In the genomic region with DNA sequence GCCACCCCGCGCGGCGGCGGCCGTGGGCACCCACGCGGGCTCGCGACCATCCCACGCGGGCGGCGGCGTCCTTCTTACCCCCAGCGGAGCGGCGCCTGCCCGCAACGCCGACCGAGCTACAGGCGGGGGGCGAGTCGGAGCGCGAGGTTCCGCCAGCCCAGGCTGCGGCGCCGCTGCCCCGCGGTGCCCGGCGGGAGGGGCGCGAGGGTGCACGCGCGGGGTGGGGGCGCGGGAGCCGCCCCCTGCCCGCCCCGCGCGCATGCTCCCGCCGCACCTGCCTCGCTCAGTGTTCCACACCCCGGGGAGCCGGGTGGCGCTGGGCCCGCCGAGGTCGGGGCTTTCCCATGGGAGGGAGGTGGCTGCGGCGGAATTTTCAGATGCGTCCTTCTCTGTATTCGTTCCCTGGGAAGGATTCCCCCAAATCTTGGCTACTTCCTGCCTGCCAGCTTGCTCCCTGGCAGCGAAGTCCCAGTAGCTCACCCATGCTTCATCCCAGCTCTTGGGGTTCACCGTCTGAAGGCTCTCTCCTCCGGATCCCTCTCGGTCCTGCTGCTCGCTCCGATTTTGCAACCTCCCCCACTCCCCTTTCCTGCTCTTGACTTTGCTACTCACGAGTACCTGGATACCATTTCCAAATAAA, we compare ENCODE assay signal across 8 cellular contexts. TPM values are rescaled to one million over a fixed set of nuclear protein-coding genes. Genes with fewer than 3 reads are reported as not detected.
DNase-seq lines count a peak whose midpoint lies in the region; ATAC-seq and TF ChIP-seq lines count a peak whose summit lies in the region.

A gene (minus strand): TSS at position 189 of the 640 bp plus-strand sequence. CDS start 103,286 bp downstream, outside the sequence.

- peaks cover 5% of the 10 kb centered on the region for H3K36me3 Mint-ChIP-seq in activated CD4-positive, alpha-beta T cell treated with anti-CD3 and anti-CD28 coated beads for 36 hours (ENCODE audit: low read depth)
- peaks cover 11% of the 10 kb centered on the region for H3K36me3 Mint-ChIP-seq in dendritic cell treated with granulocyte-macrophage colony-stimulating factor and Interleukin-4, amounts not matched to agents 40 ng/mL and 50 ng/mL, for 4 days (ENCODE audit: low read depth)

- H3K9ac ChIP-seq in MM.1S (ENCODE audit: low read length): peak within 1 kb of the TSS; percentile 85

- POLR2A ChIA-PET in activated CD4-positive, alpha-beta T cell treated with anti-CD3 and anti-CD28 coated beads for 36 hours (lab: Charles Lee): no interaction called here

- peaks cover 42% of the 10 kb centered on the region for H3K79me2 ChIP-seq in MM.1S (ENCODE audit: low read length)

- peak within 1 kb of the TSS; percentile 57; the same call in 1 of the 2 replicates for H3K27ac ChIP-seq in MM.1S (ENCODE audit: low read length)
- peak within 1 kb of the TSS in 1 of 2 donors; percentile 11 for H3K27ac ChIP-seq in thoracic aorta

- no peaks in the 10 kb centered on the region; the same call in 1 of the 2 replicates for H3F3A ChIP-seq in MM.1S (ENCODE audit: insufficient read depth, low read length)

- peak; percentile 26 for DNase-seq in activated CD4-positive, alpha-beta T cell treated with anti-CD3 and anti-CD28 coated beads for 36 hours
- DNase-seq in activated CD4-positive, alpha-beta T cell treated with anti-CD3 and anti-CD28 coated beads, Interleukin-2, amount 50 U/mL, for 4 hours: no peak
- peak; percentile 70 for DNase-seq in MM.1S
- DNase-seq in medulla oblongata (ENCODE audit: extremely low spot score): peak; percentile 19
- DNase-seq in thoracic aorta (ENCODE audit: low spot score): no peak
- DNase-seq in NCI-H2107 (lab: John Stamatoyannopoulos, UW): no peak

- peaks cover 8% of the 10 kb centered on the region for H3K4me1 Mint-ChIP-seq in activated CD4-positive, alpha-beta T cell treated with anti-CD3 and anti-CD28 coated beads for 36 hours
- H3K4me1 Mint-ChIP-seq in dendritic cell treated with granulocyte-macrophage colony-stimulating factor and Interleukin-4, amounts not matched to agents 40 ng/mL and 50 ng/mL, for 4 days (ENCODE audit: low read depth): peaks cover 27% of the 10 kb centered on the region

- H2AFZ ChIP-seq in MM.1S (ENCODE audit: low read length): peak within 1 kb of the TSS; percentile 88

- intact Hi-C loops in activated CD4-positive, alpha-beta T cell treated with anti-CD3 and anti-CD28 coated beads for 36 hours (cut with DNase I, micrococcal nuclease): loop anchor here in 1 of 2 experiments (10.0 kb wide), 1 partner anchor 520 kb away; a partner anchor contains a TSS
- intact Hi-C loops in dendritic cell treated with granulocyte-macrophage colony-stimulating factor and Interleukin-4, amounts not matched to agents 40 ng/mL and 50 ng/mL, for 4 days (cut with micrococcal nuclease): loop anchor here (5.0 kb wide), 1 partner anchor 98 kb away; no protein-coding TSS in a partner anchor

- peak within 1 kb of the TSS; percentile 88 for H3K4me3 ChIP-seq in MM.1S (ENCODE audit: low read length)
- H3K4me3 ChIP-seq in thoracic aorta: peak within 1 kb of the TSS; percentile 75

- H3K9me3 ChIP-seq in MM.1S (replicated peaks; ENCODE audit: insufficient read depth, low read length) (no peaks in the 10 kb centered on the region), thoracic aorta (no peaks in the 10 kb centered on the region)

- peak within 1 kb of the TSS; percentile 94 for H3K4me2 ChIP-seq in MM.1S (ENCODE audit: low read depth, low read length)

- peak within 1 kb of the TSS; percentile 71 for H3K4me3 Mint-ChIP-seq in activated CD4-positive, alpha-beta T cell treated with anti-CD3 and anti-CD28 coated beads for 36 hours
- H3K4me3 Mint-ChIP-seq in dendritic cell treated with granulocyte-macrophage colony-stimulating factor and Interleukin-4, amounts not matched to agents 40 ng/mL and 50 ng/mL, for 4 days: peak within 1 kb of the TSS; percentile 85

- H3K27me3 ChIP-seq in MM.1S (replicated peaks; ENCODE audit: insufficient read depth, low read length) (no peaks in the 10 kb centered on the region), thoracic aorta (replicated peaks; ENCODE audit: insufficient read depth) (no peaks in the 10 kb centered on the region)

- peak; percentile 52 for ATAC-seq in activated CD4-positive, alpha-beta T cell treated with anti-CD3 and anti-CD28 coated beads for 36 hours
- peak; percentile 46 for ATAC-seq in GM21786 (IDR thresholded peaks at IDR 0.05; ENCODE audit: unreplicated experiment)
- no peak for ATAC-seq in thoracic aorta (ENCODE audit: insufficient number of reproducible peaks, low FRiP score, low read depth)

- TF ChIP-seq CTCF in MM.1S (IDR thresholded peaks at IDR 0.05; ENCODE audit: low read length) (no peak), thoracic aorta (IDR thresholded peaks at IDR 0.05) (no peak)

- CTCF ChIA-PET in activated CD4-positive, alpha-beta T cell treated with anti-CD3 and anti-CD28 coated beads for 36 hours (lab: Charles Lee): no interaction called here

- H4K20me1 ChIP-seq in MM.1S (ENCODE audit: insufficient read depth, low read length): no peaks in the 10 kb centered on the region

- H3K27ac Mint-ChIP-seq in activated CD4-positive, alpha-beta T cell treated with anti-CD3 and anti-CD28 coated beads for 36 hours: no peak within 1 kb of the TSS
- peak within 1 kb of the TSS; percentile 80 for H3K27ac Mint-ChIP-seq in dendritic cell treated with granulocyte-macrophage colony-stimulating factor and Interleukin-4, amounts not matched to agents 40 ng/mL and 50 ng/mL, for 4 days

- no peaks in the 10 kb centered on the region for H3K9me3 Mint-ChIP-seq in activated CD4-positive, alpha-beta T cell treated with anti-CD3 and anti-CD28 coated beads for 36 hours (ENCODE audit: low read depth)
- H3K9me3 Mint-ChIP-seq in dendritic cell treated with granulocyte-macrophage colony-stimulating factor and Interleukin-4, amounts not matched to agents 40 ng/mL and 50 ng/mL, for 4 days: no peaks in the 10 kb centered on the region

- H3K4me1 ChIP-seq in MM.1S (ENCODE audit: low read length) (peaks cover 11% of the 10 kb centered on the region; the same call in 1 of the 2 replicates), thoracic aorta (ENCODE audit: control insufficient read depth in 1 of 2, low read depth in 2 of 2) (peaks cover 0 to 6% of the 10 kb centered on the region in 2 donors)

- H3K27me3 Mint-ChIP-seq in activated CD4-positive, alpha-beta T cell treated with anti-CD3 and anti-CD28 coated beads for 36 hours: peaks cover 34% of the 10 kb centered on the region
- peaks cover 14% of the 10 kb centered on the region for H3K27me3 Mint-ChIP-seq in dendritic cell treated with granulocyte-macrophage colony-stimulating factor and Interleukin-4, amounts not matched to agents 40 ng/mL and 50 ng/mL, for 4 days

- no peaks in the 10 kb centered on the region for H3K9me2 ChIP-seq in MM.1S (replicated peaks; ENCODE audit: insufficient read depth, low read length)

- 0 out of 2 replicates have a peak, but pooled peaks cover 2% of the 10 kb centered on the region for H3K36me3 ChIP-seq in MM.1S (replicated peaks; ENCODE audit: insufficient read depth, low read length)
- no peaks in the 10 kb centered on the region for H3K36me3 ChIP-seq in thoracic aorta

RNA-seq across cellular contexts. Expression of the gene that starts here (rescaled TPM):
- total RNA-seq in activated CD4-positive, alpha-beta T cell treated with anti-CD3 and anti-CD28 coated beads for 36 hours: under 1 TPM; 0.11 to 0.21 TPM
- 1 to 10 TPM in 1 of 2 donors, under 1 TPM in 1; 0.27 to 5.3 TPM for total RNA-seq in thoracic aorta

Comparison
In these comparisons a context has a peak if more than half of its experiments do, and no peak if none do; other contexts are left out.
1. Peak in DNase-seq and ATAC-seq in activated CD4-positive, alpha-beta T cell treated with anti-CD3 and anti-CD28 coated beads for 36 hours; RNA of the gene not detected or under 1 TPM.
2. DNase-seq: peak in MM.1S (single experiment) and medulla oblongata (single experiment); none in activated CD4-positive, alpha-beta T cell treated with anti-CD3 and anti-CD28 coated beads, Interleukin-2, amount 50 U/mL, for 4 hours (0 of 2), thoracic aorta (single experiment) and NCI-H2107 (single experiment).